ENCODE assay signal across 9 cellular contexts in the genomic region with DNA sequence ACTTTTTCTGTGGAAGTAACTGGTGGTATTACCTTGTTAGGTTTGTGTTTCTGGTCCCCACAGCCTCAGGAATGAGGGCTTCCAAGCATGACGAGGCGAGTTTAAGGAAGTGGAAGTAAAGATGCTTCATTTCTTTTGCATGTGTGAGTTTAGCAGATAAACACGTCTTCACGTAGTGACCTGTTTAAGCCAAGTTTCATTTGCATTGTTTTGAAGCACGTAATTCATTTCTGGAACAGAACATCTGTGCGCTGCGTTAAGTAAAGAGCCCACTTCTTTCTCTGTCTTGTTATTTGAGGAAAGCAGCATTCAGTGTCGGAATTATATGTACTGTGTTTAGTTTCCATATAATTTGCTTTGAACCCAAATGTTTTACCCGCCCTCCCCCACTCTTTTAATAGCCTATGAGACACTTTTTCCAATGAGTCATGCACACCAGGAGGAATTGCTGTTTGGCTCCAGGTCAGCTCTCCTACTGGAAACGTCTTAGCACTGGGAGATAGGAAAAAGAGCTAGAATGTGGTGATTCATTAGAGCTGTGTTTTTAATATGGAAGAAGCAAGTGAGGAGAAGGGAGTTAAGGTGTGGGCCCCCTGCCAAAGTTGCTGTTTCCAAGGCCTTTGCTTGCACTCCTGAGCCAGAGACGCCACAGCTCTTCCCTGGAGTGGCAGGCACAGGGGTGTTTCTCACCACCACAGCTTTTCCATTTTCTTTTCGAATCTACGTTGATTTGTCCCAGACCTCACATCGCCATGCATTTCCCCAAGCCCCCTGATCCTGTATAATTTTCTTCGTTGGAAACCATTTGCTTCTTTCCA. TPM values are rescaled to one million over a fixed set of nuclear protein-coding genes. Genes with fewer than 3 reads are reported as not detected.
DNase-seq lines count a peak whose midpoint lies in the region; ATAC-seq and TF ChIP-seq lines count a peak whose summit lies in the region.
"Had no signal": no experiment of that assay in that cellular context is flagged by ENCODE, and none has a peak within 500 bp of the region (broad histone marks: within the 10 kb centered on the region; RNA-seq: fewer than 3 reads in every experiment).

No MANE protein-coding gene starts in this region.

- peak overlapping the region; percentile 72 for H3K27ac ChIP-seq in HUES48 (ENCODE audit: low read depth, low read length)
- peak overlapping the region; percentile 53 for H3K27ac ChIP-seq in lower lobe of right lung
- H3K27ac ChIP-seq in uterus = peak overlapping the region; percentile 95 to 96
- H3K27ac ChIP-seq: SK-N-MC had no signal

- H3K9ac ChIP-seq in HUES48 (ENCODE audit: low read depth, low read length) = no peak overlapping the region

- H3K9me3 Mint-ChIP-seq in activated naive CD8-positive, alpha-beta T cell treated with anti-CD3 and anti-CD28 coated beads, Interleukin-2, amount 50 U/mL, for 24 hours = peaks cover 9% of the 10 kb centered on the region

- 0 out of 2 replicates have a peak, but pooled peaks cover 6% of the 10 kb centered on the region for H3K4me1 ChIP-seq in HUES48 (ENCODE audit: control insufficient read depth, insufficient read depth, low read length)
- H3K4me1 ChIP-seq in lower lobe of right lung = peaks cover 13% of the 10 kb centered on the region
- H3K4me1 ChIP-seq in uterus = peaks cover 0 to 6% of the 10 kb centered on the region in 2 donors

- TF ChIP-seq POLR2A in uterus (IDR thresholded peaks at IDR 0.05) = peak in 1 of 2 donors; percentile 14

- H3K27me3 Mint-ChIP-seq in activated naive CD8-positive, alpha-beta T cell treated with anti-CD3 and anti-CD28 coated beads, Interleukin-2, amount 50 U/mL, for 24 hours = peaks cover 12% of the 10 kb centered on the region

- intact Hi-C loops in lower lobe of right lung (cut with DNase I) (no loop called here), uterus (cut with DNase I; ENCODE audit: low total_unique reads) (no loop called here)

- H3K4me1 Mint-ChIP-seq in activated naive CD8-positive, alpha-beta T cell treated with anti-CD3 and anti-CD28 coated beads, Interleukin-2, amount 50 U/mL, for 24 hours = peaks cover 5% of the 10 kb centered on the region

- no peaks in the 10 kb centered on the region for H3K27me3 ChIP-seq in HUES48 (ENCODE audit: control insufficient read depth, insufficient read depth, low read length)
- no peaks in the 10 kb centered on the region for H3K27me3 ChIP-seq in lower lobe of right lung (ENCODE audit: low read depth)
- no peaks in the 10 kb centered on the region for H3K27me3 ChIP-seq in uterus

- ATAC-seq in GM18868 (IDR thresholded peaks at IDR 0.05; ENCODE audit: unreplicated experiment) = peak; percentile 81
- peak; percentile 55 to 58 for ATAC-seq in lower lobe of right lung
- no peak for ATAC-seq in GM18520 (IDR thresholded peaks at IDR 0.05; ENCODE audit: unreplicated experiment)
- ATAC-seq in activated naive CD8-positive, alpha-beta T cell treated with anti-CD3 and anti-CD28 coated beads, Interleukin-2, amount 50 U/mL, for 24 hours = no peak

- H3K27ac Mint-ChIP-seq in activated naive CD8-positive, alpha-beta T cell treated with anti-CD3 and anti-CD28 coated beads, Interleukin-2, amount 50 U/mL, for 24 hours = no peak overlapping the region

- H3K4me3 ChIP-seq in HUES48 (ENCODE audit: low read depth, low read length) = no peak overlapping the region
- no peak overlapping the region for H3K4me3 ChIP-seq in lower lobe of right lung
- peak overlapping the region in 1 of 2 donors; percentile 24 for H3K4me3 ChIP-seq in uterus
- H3K4me3 ChIP-seq: SK-N-MC had no signal

- no peaks in the 10 kb centered on the region for H3K9me3 ChIP-seq in HUES48 (ENCODE audit: control insufficient read depth, insufficient read depth, low read length)
- H3K9me3 ChIP-seq in lower lobe of right lung = no peaks in the 10 kb centered on the region
- no peaks in the 10 kb centered on the region for H3K9me3 ChIP-seq in uterus

- TF ChIP-seq CTCF in lower lobe of right lung (IDR thresholded peaks at IDR 0.05) (no peak), uterus (IDR thresholded peaks at IDR 0.05) (no peak)

- no peak overlapping the region for H3K4me3 Mint-ChIP-seq in activated naive CD8-positive, alpha-beta T cell treated with anti-CD3 and anti-CD28 coated beads, Interleukin-2, amount 50 U/mL, for 24 hours

- H3K36me3 ChIP-seq in HUES48 (ENCODE audit: control insufficient read depth, insufficient read depth, low read length) = no peaks in the 10 kb centered on the region
- H3K36me3 ChIP-seq in lower lobe of right lung = no peaks in the 10 kb centered on the region
- H3K36me3 ChIP-seq in uterus = no peaks in the 10 kb centered on the region

- H3K36me3 Mint-ChIP-seq in activated naive CD8-positive, alpha-beta T cell treated with anti-CD3 and anti-CD28 coated beads, Interleukin-2, amount 50 U/mL, for 24 hours (ENCODE audit: low read depth) = no peaks in the 10 kb centered on the region

- DNase-seq in cerebellar cortex (ENCODE audit: low spot score) (peak; percentile 31), lower lobe of right lung (no peak), uterus (peak; percentile 88 to 95)
- no peak for DNase-seq in activated naive CD8-positive, alpha-beta T cell treated with anti-CD3 and anti-CD28 coated beads, Interleukin-2, amount 50 U/mL, for 24 hours
- DNase-seq in stimulated activated CD4-positive, alpha-beta T cell treated with anti-CD3 and anti-CD28 coated beads, Interleukin-2, amount 100 ng/mL, for 48 hours = no peak

RNA-seq across cellular contexts. Expression of a gene that starts 36.8 kb away (rescaled TPM):
- total RNA-seq in lower lobe of right lung = 0.62 TPM
- under 1 TPM in 2 of 4 donors, not detected in 2; 0.14 to 0.46 TPM for total RNA-seq in uterus

Comparison
In these comparisons a context has a peak if more than half of its experiments do, and no peak if none do; other contexts are left out.
1. ATAC-seq: peak in GM18868 (single experiment) and lower lobe of right lung (2 of 2); none in GM18520 (single experiment) and activated naive CD8-positive, alpha-beta T cell treated with anti-CD3 and anti-CD28 coated beads, Interleukin-2, amount 50 U/mL, for 24 hours (single experiment).
2. DNase-seq: peak in cerebellar cortex (single experiment) and uterus (2 of 2); none in lower lobe of right lung (single experiment), activated naive CD8-positive, alpha-beta T cell treated with anti-CD3 and anti-CD28 coated beads, Interleukin-2, amount 50 U/mL, for 24 hours (single experiment) and stimulated activated CD4-positive, alpha-beta T cell treated with anti-CD3 and anti-CD28 coated beads, Interleukin-2, amount 100 ng/mL, for 48 hours (0 of 2).
3. Peak in every context shown above with its lines, with median percentiles within 50 percentile points of each other: H3K27ac ChIP-seq.